ENCODE assay signal across 8 cellular contexts in the genomic region with DNA sequence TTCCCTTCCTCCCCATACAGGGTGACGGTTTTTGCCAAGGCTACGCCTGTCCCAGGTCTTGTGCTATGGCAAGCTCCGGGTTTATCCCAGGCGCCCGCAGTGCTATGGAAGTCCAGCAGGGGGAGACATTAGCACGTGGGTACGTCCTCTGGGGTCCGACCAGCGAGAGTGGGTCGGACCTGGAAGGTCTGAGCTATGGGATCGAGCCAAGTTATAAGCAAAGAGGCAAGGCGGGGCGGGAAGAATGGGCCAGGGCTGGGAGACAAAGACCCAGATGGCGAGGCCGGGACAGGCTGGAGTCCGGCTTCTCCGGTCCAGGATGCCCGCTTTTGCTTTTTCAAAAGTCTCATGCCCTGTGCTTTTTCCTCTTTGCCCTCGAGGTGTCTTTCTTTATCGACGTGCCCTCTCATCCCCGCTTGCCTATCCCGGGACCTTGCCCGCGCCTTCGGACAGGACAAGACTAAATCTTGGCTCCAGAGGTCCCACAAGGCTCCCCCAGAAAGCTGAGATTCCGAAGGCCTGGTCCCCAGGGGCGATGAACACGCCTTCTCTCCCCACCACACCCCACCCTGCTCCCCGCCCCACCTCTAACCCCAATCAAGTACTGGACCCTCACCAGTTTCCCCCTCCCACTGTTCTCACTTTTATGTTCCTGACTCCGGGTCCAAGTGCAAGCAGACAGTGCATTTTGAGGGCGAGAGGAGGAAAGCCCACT. TPM values are rescaled to one million over a fixed set of nuclear protein-coding genes. Genes with fewer than 3 reads are reported as not detected.
DNase-seq lines count a peak whose midpoint lies in the region; ATAC-seq lines count a peak whose summit lies in the region.

No MANE protein-coding gene starts in this region.

- CTCF ChIA-PET in activated CD8-positive, alpha-beta T cell treated with anti-CD3 and anti-CD28 coated beads, Interleukin-2, amount 10 ng/mL, durations not matched to agents 7 days and 5 days (lab: Charles Lee): interaction anchor here (0.6 to 3.5 kb wide), 30 partner anchors 8 to 1305 kb away, joined by 3 to 45 read pairs (median 4); a partner anchor contains a TSS

- H3K4me1 Mint-ChIP-seq in activated CD8-positive, alpha-beta T cell treated with anti-CD3 and anti-CD28 coated beads, Interleukin-2, amount 10 ng/mL, durations not matched to agents 7 days and 5 days (ENCODE audit: low read depth): peaks cover 18% of the 10 kb centered on the region
- peaks cover 22% of the 10 kb centered on the region for H3K4me1 Mint-ChIP-seq in memory B cell

- no peaks in the 10 kb centered on the region for H3K9me3 Mint-ChIP-seq in activated CD8-positive, alpha-beta T cell treated with anti-CD3 and anti-CD28 coated beads, Interleukin-2, amount 10 ng/mL, durations not matched to agents 7 days and 5 days (ENCODE audit: insufficient read depth)
- H3K9me3 Mint-ChIP-seq in memory B cell: no peaks in the 10 kb centered on the region

- peaks cover 5% of the 10 kb centered on the region for H3K27me3 Mint-ChIP-seq in activated CD8-positive, alpha-beta T cell treated with anti-CD3 and anti-CD28 coated beads, Interleukin-2, amount 10 ng/mL, durations not matched to agents 7 days and 5 days (ENCODE audit: low read depth)
- H3K27me3 Mint-ChIP-seq in memory B cell: no peaks in the 10 kb centered on the region

- no peaks in the 10 kb centered on the region for H3K36me3 Mint-ChIP-seq in activated CD8-positive, alpha-beta T cell treated with anti-CD3 and anti-CD28 coated beads, Interleukin-2, amount 10 ng/mL, durations not matched to agents 7 days and 5 days (ENCODE audit: low read depth)
- H3K36me3 Mint-ChIP-seq in memory B cell: no peaks in the 10 kb centered on the region

- ATAC-seq in HG03108 (IDR thresholded peaks at IDR 0.05; ENCODE audit: unreplicated experiment): peak; percentile 35
- peak; percentile 52 for ATAC-seq in activated CD8-positive, alpha-beta T cell treated with anti-CD3 and anti-CD28 coated beads, Interleukin-2, amount 10 ng/mL, durations not matched to agents 7 days and 5 days
- ATAC-seq in memory B cell (ENCODE audit: low read depth): peak; percentile 41
- ATAC-seq in GM21447 (IDR thresholded peaks at IDR 0.05; ENCODE audit: unreplicated experiment): no peak

- H3K4me3 Mint-ChIP-seq in activated CD8-positive, alpha-beta T cell treated with anti-CD3 and anti-CD28 coated beads, Interleukin-2, amount 10 ng/mL, durations not matched to agents 7 days and 5 days: peak overlapping the region; percentile 80
- H3K4me3 Mint-ChIP-seq in memory B cell: peak overlapping the region; percentile 95

- POLR2A ChIA-PET in activated CD8-positive, alpha-beta T cell treated with anti-CD3 and anti-CD28 coated beads, Interleukin-2, amount 10 ng/mL, durations not matched to agents 7 days and 5 days (lab: Charles Lee): interaction anchor here (0.9 kb wide), 1 partner anchor 308 kb away, joined by 3 read pairs; no protein-coding TSS in a partner anchor

- DNase-seq in GDM1 (lab: John Stamatoyannopoulos, UW) (peak; percentile 54), NCI-H526 (lab: John Stamatoyannopoulos, UW) (peak; percentile 40 to 87), memory B cell (ENCODE audit: low spot score in 2 of 2) (peak; percentile 69 to 77)
- DNase-seq in activated CD8-positive, alpha-beta T cell treated with anti-CD3 and anti-CD28 coated beads, Interleukin-2, amount 10 ng/mL, durations not matched to agents 7 days and 5 days: peak; percentile 80
- peak; percentile 61 for DNase-seq in effector CD8-positive, alpha-beta T cell (lab: John Stamatoyannopoulos, UW)
- DNase-seq in stimulated activated CD4-positive, alpha-beta T cell treated with anti-CD3 and anti-CD28 coated beads, TNF-alpha, amount 100 ng/mL, for 24 hours (ENCODE audit: low read depth in 3 of 3): peak; percentile 51 to 77 (median 53)

- peak overlapping the region; percentile 77 for H3K27ac Mint-ChIP-seq in activated CD8-positive, alpha-beta T cell treated with anti-CD3 and anti-CD28 coated beads, Interleukin-2, amount 10 ng/mL, durations not matched to agents 7 days and 5 days
- peak overlapping the region; percentile 78 for H3K27ac Mint-ChIP-seq in memory B cell

RNA-seq across cellular contexts. Expression of a gene that starts 0.8 kb away (rescaled TPM):
- total RNA-seq in activated CD8-positive, alpha-beta T cell treated with anti-CD3 and anti-CD28 coated beads, Interleukin-2, amount 10 ng/mL, durations not matched to agents 7 days and 5 days: 1 to 10 TPM; 4.1 to 4.2 TPM
